In genomic region chr5:14806452-14806851, GRCh38 we compare ENCODE assay signal across 9 cellular contexts.
DNase-seq lines count a peak whose midpoint lies in the region; ATAC-seq and TF ChIP-seq lines count a peak whose summit lies in the region.
"Had no signal": no experiment of that assay in that cellular context is flagged by ENCODE, and none has a peak within 500 bp of the region (broad histone marks: within the 10 kb centered on the region; RNA-seq: fewer than 3 reads in every experiment).

No MANE protein-coding gene starts in this region.

- H3K18ac ChIP-seq in neuronal stem cell (ENCODE audit: low read length): no peak overlapping the region

- ATAC-seq in GM21360 (IDR thresholded peaks at IDR 0.05; ENCODE audit: unreplicated experiment): no peak

- H4K8ac ChIP-seq in neuronal stem cell (ENCODE audit: low read depth, low read length): no peak overlapping the region

- H3K14ac ChIP-seq in neuronal stem cell (ENCODE audit: low read length): no peak overlapping the region

- no peaks in the 10 kb centered on the region for H3K79me1 ChIP-seq in neuronal stem cell (ENCODE audit: low read depth, low read length)

- no peak overlapping the region for H2AK5ac ChIP-seq in neuronal stem cell (ENCODE audit: low read depth, low read length)

- TF ChIP-seq CTCF in AG09319 (IDR thresholded peaks at IDR 0.05; ENCODE audit: low read depth, low read length) (no peak), fibroblast of villous mesenchyme (IDR thresholded peaks at IDR 0.05; ENCODE audit: insufficient read depth, low read depth, low read length) (no peak)

- no peak overlapping the region for H3K4me2 ChIP-seq in neuronal stem cell (ENCODE audit: insufficient read depth, low read length, poor library complexity, severe bottlenecking)

- H2BK15ac ChIP-seq in neuronal stem cell (ENCODE audit: low read length): no peak overlapping the region

- no peak overlapping the region for H2BK5ac ChIP-seq in neuronal stem cell (ENCODE audit: low read length)

- no CpG with 5 or more reads among the region's 7 CpGs for whole genome bisulfite sequencing in neuronal stem cell (ENCODE audit: extremely low coverage in 2 of 2, insufficient read length in 2 of 2, insufficient replicate concordance in 1 of 2), 2 donors

- H3K4me1 ChIP-seq in neuronal stem cell (ENCODE audit: control insufficient read depth in 2 of 2, insufficient read depth in 1 of 2, low read depth in 1 of 2, low read length in 2 of 2): peaks cover 2 to 3% of the 10 kb centered on the region in 2 donors

- DNase-seq in AG09319 (ENCODE audit: extremely low read depth, low read depth) (peak; percentile 67), SHP77 treated with DMSO at 0.1 percent for 48 hours (lab: John Stamatoyannopoulos, UW) (peak; percentile 28), fibroblast of villous mesenchyme (ENCODE audit: low read depth) (peak; percentile 88), neuronal stem cell (ENCODE audit: low spot score) (no peak), NCI-H2171 (lab: John Stamatoyannopoulos, UW) (no peak), SK-N-DZ (ENCODE audit: low spot score) (no peak), HUDEP-2 (lab: John Stamatoyannopoulos, UW; ENCODE audit: unreplicated experiment in 76 of 76) (no peak)
- DNase-seq: MV-4-11 had no signal

- H3K9me3 ChIP-seq in neuronal stem cell (replicated peaks in 1 of 2; ENCODE audit: control insufficient read depth in 2 of 2, insufficient read depth in 1 of 2, low read depth in 1 of 2, low read length in 2 of 2): peaks cover 2 to 8% of the 10 kb centered on the region in 2 donors

- H3K27me3 ChIP-seq in neuronal stem cell (ENCODE audit: control insufficient read depth in 3 of 3, insufficient read depth in 3 of 3, low read depth in 1 of 3, low read length in 3 of 3): no peaks in the 10 kb centered on the region

- H2BK12ac ChIP-seq in neuronal stem cell (ENCODE audit: low read length): no peak overlapping the region

- no peak overlapping the region for H3K23ac ChIP-seq in neuronal stem cell (ENCODE audit: low read depth, low read length, poor library complexity)

- no peak overlapping the region for H3K4ac ChIP-seq in neuronal stem cell (ENCODE audit: low read length)

- no peak overlapping the region for H3K4me3 ChIP-seq in fibroblast of villous mesenchyme (ENCODE audit: low read depth, low read length)
- no peak overlapping the region for H3K4me3 ChIP-seq in neuronal stem cell (ENCODE audit: low read length in 2 of 2)

- no peak overlapping the region for H3K27ac ChIP-seq in neuronal stem cell (replicated peaks; ENCODE audit: low read length)

- peak overlapping the region; percentile 10 for H2AFZ ChIP-seq in neuronal stem cell (ENCODE audit: low read length)

- no peaks in the 10 kb centered on the region for H3K36me3 ChIP-seq in neuronal stem cell (replicated peaks in 1 of 2; ENCODE audit: control insufficient read depth in 2 of 2, insufficient read depth in 2 of 2, low read length in 2 of 2)

- H2BK120ac ChIP-seq in neuronal stem cell (ENCODE audit: low read depth, low read length): no peak overlapping the region

- H3K9ac ChIP-seq in neuronal stem cell (ENCODE audit: low read depth, low read length, poor library complexity): no peak overlapping the region

- H4K91ac ChIP-seq in neuronal stem cell (ENCODE audit: low read depth, low read length, poor library complexity): no peak overlapping the region

Comparison
In these comparisons a context has a peak if more than half of its experiments do, and no peak if none do; other contexts are left out.
1. DNase-seq: peak in AG09319 (single experiment), SHP77 treated with DMSO at 0.1 percent for 48 hours (single experiment) and fibroblast of villous mesenchyme (single experiment); none in neuronal stem cell (single experiment), NCI-H2171 (single experiment), SK-N-DZ (single experiment) and HUDEP-2 (0 of 76).